In genomic region chr22:40422558-40423245, GRCh38 we compare ENCODE assay signal across 15 cellular contexts. TPM values are rescaled to one million over a fixed set of nuclear protein-coding genes. Genes with fewer than 3 reads are reported as not detected.
DNase-seq lines count a peak whose midpoint lies in the region; ATAC-seq and TF ChIP-seq lines count a peak whose summit lies in the region.
"Had no signal": no experiment of that assay in that cellular context is flagged by ENCODE, and none has a peak within 500 bp of the region (broad histone marks: within the 10 kb centered on the region; RNA-seq: fewer than 3 reads in every experiment).

No MANE protein-coding gene starts in this region.

- no peak overlapping the region for H3K9ac ChIP-seq in SU-DHL-6 (ENCODE audit: low read length)
- H3K9ac ChIP-seq in skeletal muscle tissue (ENCODE audit: low read depth in 1 of 3, low read length in 3 of 3), result peak overlapping the region in 2 of 3 donors; percentile 10 to 23

- intact Hi-C loops in activated naive CD4-positive, alpha-beta T cell treated with anti-CD3 and anti-CD28 coated beads for 36 hours (cut with micrococcal nuclease), result no loop called here

- no peak overlapping the region for H3K4me3 Mint-ChIP-seq in activated naive CD4-positive, alpha-beta T cell treated with anti-CD3 and anti-CD28 coated beads for 36 hours

- H3K4me1 Mint-ChIP-seq in activated naive CD4-positive, alpha-beta T cell treated with anti-CD3 and anti-CD28 coated beads for 36 hours (ENCODE audit: low read depth), result no peaks in the 10 kb centered on the region

- H3K4me3 ChIP-seq in SU-DHL-6 (ENCODE audit: insufficient read depth, low read length, poor library complexity, severe bottlenecking) (no peak overlapping the region), skeletal muscle tissue (ENCODE audit: low read length in 3 of 3) (no peak overlapping the region)
- H3K4me3 ChIP-seq: heart left ventricle had no signal

- H3F3A ChIP-seq in SU-DHL-6 (ENCODE audit: insufficient read depth), result peaks cover 16% of the 10 kb centered on the region; the same call in 1 of the 2 replicates

- H4K20me1 ChIP-seq in SU-DHL-6 (ENCODE audit: low read depth, low read length), result no peaks in the 10 kb centered on the region

- H3K36me3 ChIP-seq in SU-DHL-6 (ENCODE audit: low read length) (no peaks in the 10 kb centered on the region; the same call in 1 of the 2 replicates), skeletal muscle tissue (ENCODE audit: control insufficient read depth in 3 of 3, insufficient read depth in 3 of 3, low read length in 3 of 3) (peaks cover 67 to 82% (median 68%) of the 10 kb centered on the region in 3 donors)

- DNase-seq in activated naive CD4-positive, alpha-beta T cell treated with anti-CD3 and anti-CD28 coated beads for 36 hours, result no peak
- no peak for DNase-seq in activated naive CD4-positive, alpha-beta T cell treated with anti-CD3 and anti-CD28 coated beads, Interleukin-2, amount 50 U/mL, for 16 hours
- no peak for DNase-seq in COLO829 (ENCODE audit: low spot score)
- DNase-seq in kidney tubule cell (ENCODE audit: low spot score), result no peak
- DNase-seq in NCI-H2227 (lab: John Stamatoyannopoulos, UW; ENCODE audit: unreplicated experiment), result no peak
- DNase-seq: activated CD4-positive, CD25-positive, alpha-beta regulatory T cell treated with anti-CD3 and anti-CD28 coated beads, Interleukin-2, amount 50 U/mL, for 72 hours; activated gamma-delta T cell treated with Interleukin-2 at 50 U/mL for 16 hours; DMS53; erythroblast; heart left ventricle; left ventricle myocardium superior; NCI-H2171 treated with DMSO at 0.1 percent for 48 hours had no signal

- peak; percentile 16 for ATAC-seq in esophagus mucosa

- H2AFZ ChIP-seq in SU-DHL-6 (ENCODE audit: low read depth, low read length, severe bottlenecking), result no peak overlapping the region

- H3K9me3 Mint-ChIP-seq in activated naive CD4-positive, alpha-beta T cell treated with anti-CD3 and anti-CD28 coated beads for 36 hours, result no peaks in the 10 kb centered on the region

- CTCF ChIA-PET in activated naive CD4-positive, alpha-beta T cell treated with anti-CD3 and anti-CD28 coated beads for 36 hours (lab: Charles Lee), result no interaction called here

- peaks cover 10% of the 10 kb centered on the region for H3K36me3 Mint-ChIP-seq in activated naive CD4-positive, alpha-beta T cell treated with anti-CD3 and anti-CD28 coated beads for 36 hours (ENCODE audit: low read depth)

- TF ChIP-seq CTCF in SU-DHL-6 (IDR thresholded peaks at IDR 0.05; ENCODE audit: insufficient read depth, low read length, poor library complexity, severe bottlenecking), result no peak

- H3K4me2 ChIP-seq in SU-DHL-6 (ENCODE audit: low read depth, low read length, poor library complexity, severe bottlenecking), result no peak overlapping the region

- no peaks in the 10 kb centered on the region for H3K27me3 ChIP-seq in SU-DHL-6 (ENCODE audit: low read length)
- H3K27me3 ChIP-seq in skeletal muscle tissue (ENCODE audit: control insufficient read depth in 3 of 3, insufficient read depth in 3 of 3, low read length in 3 of 3), result no peaks in the 10 kb centered on the region
- H3K27me3 ChIP-seq: heart left ventricle had no signal

- H3K9me3 ChIP-seq in SU-DHL-6 (ENCODE audit: insufficient read depth, low read length) (no peaks in the 10 kb centered on the region), skeletal muscle tissue (ENCODE audit: control insufficient read depth in 3 of 3, low read length in 3 of 3) (no peaks in the 10 kb centered on the region)
- H3K9me3 ChIP-seq: heart left ventricle had no signal

- H3K27me3 Mint-ChIP-seq in activated naive CD4-positive, alpha-beta T cell treated with anti-CD3 and anti-CD28 coated beads for 36 hours (ENCODE audit: low read depth), result no peaks in the 10 kb centered on the region

- H3K27ac ChIP-seq in SU-DHL-6 (ENCODE audit: low read depth, low read length) (peak overlapping the region; percentile 35), skeletal muscle tissue (ENCODE audit: low read depth, low read length) (peak overlapping the region; percentile 13)

- no peaks in the 10 kb centered on the region; the same call in 1 of the 2 replicates for H3K79me2 ChIP-seq in SU-DHL-6 (ENCODE audit: insufficient read depth, low read length)

- peak overlapping the region; percentile 21 for H3K27ac Mint-ChIP-seq in activated naive CD4-positive, alpha-beta T cell treated with anti-CD3 and anti-CD28 coated beads for 36 hours

- no peaks in the 10 kb centered on the region for H3K9me2 ChIP-seq in SU-DHL-6 (replicated peaks; ENCODE audit: insufficient read depth, low read length)

- H3K4me1 ChIP-seq in skeletal muscle tissue (ENCODE audit: control insufficient read depth in 3 of 3, insufficient read depth in 3 of 3, low read length in 3 of 3), result peaks cover 46 to 59% (median 51%) of the 10 kb centered on the region in 3 donors

RNA-seq across cellular contexts. Expression of gene SGSM3, which starts 52.3 kb away (rescaled TPM):
- total RNA-seq in activated naive CD4-positive, alpha-beta T cell treated with anti-CD3 and anti-CD28 coated beads for 36 hours, result 10 to 100 TPM; 65.7 to 66.4 TPM
- total RNA-seq in esophagus mucosa (32.2 TPM), skeletal muscle tissue (29.7 TPM)
